8 cellular contexts compared by ENCODE assay signal in the genomic region with DNA sequence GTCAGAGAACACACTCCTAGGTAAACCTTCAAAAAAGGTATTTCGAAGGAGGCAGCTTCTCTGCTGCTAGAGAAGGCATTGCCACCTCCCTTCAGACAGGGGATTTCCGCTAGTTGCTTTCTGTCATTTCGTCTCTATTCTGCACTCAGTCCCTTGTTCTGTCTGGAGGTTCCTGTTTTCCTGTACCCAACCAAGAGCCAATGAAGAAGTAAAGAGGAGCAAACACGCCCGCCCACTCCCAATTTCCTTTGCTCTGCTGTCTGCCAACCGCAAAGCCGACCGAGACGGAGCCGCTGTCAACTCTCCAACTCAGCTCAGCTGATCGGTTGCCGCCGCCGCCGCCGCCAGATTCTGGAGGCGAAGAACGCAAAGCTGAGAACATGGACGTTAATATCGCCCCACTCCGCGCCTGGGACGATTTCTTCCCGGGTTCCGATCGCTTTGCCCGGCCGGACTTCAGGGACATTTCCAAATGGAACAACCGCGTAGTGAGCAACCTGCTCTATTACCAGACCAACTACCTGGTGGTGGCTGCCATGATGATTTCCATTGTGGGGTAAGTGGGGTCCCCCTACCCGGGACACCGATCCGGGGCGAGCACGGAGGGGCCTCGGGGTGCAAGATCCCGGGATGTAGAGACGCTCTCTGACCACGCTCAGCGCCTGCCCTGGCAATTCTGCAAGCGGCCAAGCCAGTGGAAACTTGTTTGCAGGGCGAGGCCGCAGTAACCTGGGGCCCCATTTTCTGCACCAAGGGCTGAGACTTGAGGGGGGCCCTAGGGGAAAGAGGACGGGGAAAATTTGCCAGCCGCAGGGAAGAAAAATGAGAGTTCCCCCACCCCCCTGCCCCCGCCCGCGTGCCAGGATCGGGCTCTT. TPM values are rescaled to one million over a fixed set of nuclear protein-coding genes. Genes with fewer than 3 reads are reported as not detected.
DNase-seq lines count a peak whose midpoint lies in the region; ATAC-seq lines count a peak whose summit lies in the region.

A gene with protein sequence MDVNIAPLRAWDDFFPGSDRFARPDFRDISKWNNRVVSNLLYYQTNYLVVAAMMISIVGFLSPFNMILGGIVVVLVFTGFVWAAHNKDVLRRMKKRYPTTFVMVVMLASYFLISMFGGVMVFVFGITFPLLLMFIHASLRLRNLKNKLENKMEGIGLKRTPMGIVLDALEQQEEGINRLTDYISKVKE (plus strand): TSS at position 270 of the 875 bp plus-strand sequence. CDS start 111 bp downstream, at position 381.

- DNase-seq in DMS53 (lab: John Stamatoyannopoulos, UW): peak; percentile 84
- DNase-seq in KG1 (lab: John Stamatoyannopoulos, UW): peak; percentile 89
- DNase-seq in RPMI7951 (ENCODE audit: low read depth): peak; percentile 95
- peak; percentile 89 for DNase-seq in activated T-helper 1 cell treated with anti-CD3 and anti-CD28 coated beads, Interleukin-12 subunit alpha, Interleukin-12 subunit beta, Interleukin-2, Interleukin-4 antibody, amounts not matched to agents 30 ng/mL and 10 ng/mL and 1 ng/mL, durations not matched to agents 14 hours and 24 hours and 36 hours (ENCODE audit: low spot score)
- DNase-seq in fibroblast of gingiva (ENCODE audit: low read depth): peak; percentile 95
- peak; percentile 71 to 95 (median 93) for DNase-seq in naive thymus-derived CD4-positive, alpha-beta T cell
- DNase-seq in stimulated activated naive B cell treated with anti-CD40 and anti-IgM and Interleukin-4, amounts not matched to agents 10 μg/mL and 1 μg/mL and 100 μg/mL, for 72 hours: peak; percentile 92

- no peaks in the 10 kb centered on the region for H3K9me3 Mint-ChIP-seq in activated T-helper 1 cell treated with anti-CD3 and anti-CD28 coated beads, Interleukin-12 subunit alpha, Interleukin-12 subunit beta, Interleukin-2, Interleukin-4 antibody, amounts not matched to agents 30 ng/mL and 10 ng/mL and 1 ng/mL, durations not matched to agents 14 hours and 24 hours and 36 hours
- peaks cover 0 to 2% (median 0%) of the 10 kb centered on the region in 11 donors for H3K9me3 Mint-ChIP-seq in naive thymus-derived CD4-positive, alpha-beta T cell
- H3K9me3 Mint-ChIP-seq in stimulated activated naive B cell treated with anti-CD40 and anti-IgM and Interleukin-4, amounts not matched to agents 10 μg/mL and 1 μg/mL and 100 μg/mL, for 72 hours: no peaks in the 10 kb centered on the region

- H3K9me3 ChIP-seq in naive thymus-derived CD4-positive, alpha-beta T cell (ENCODE audit: control insufficient read depth in 2 of 3, low read length in 3 of 3): no peaks in the 10 kb centered on the region

- intact Hi-C loops in activated T-helper 1 cell treated with anti-CD3 and anti-CD28 coated beads, Interleukin-12 subunit alpha, Interleukin-12 subunit beta, Interleukin-2, Interleukin-4 antibody, amounts not matched to agents 30 ng/mL and 10 ng/mL and 1 ng/mL, durations not matched to agents 14 hours and 24 hours and 36 hours (cut with micrococcal nuclease): loop anchor here (1.0 to 10.0 kb wide), 7 partner anchors 7 to 2000 kb away; a partner anchor contains a TSS
- intact Hi-C loops in naive thymus-derived CD4-positive, alpha-beta T cell (cut with micrococcal nuclease): loop anchor here (1.0 to 10.0 kb wide), 7 partner anchors 7 to 1980 kb away; a partner anchor contains a TSS

- H3K27ac ChIP-seq in naive thymus-derived CD4-positive, alpha-beta T cell (ENCODE audit: low read depth, low read length): peak within 1 kb of the TSS; percentile 76

- peaks cover 26% of the 10 kb centered on the region for H3K36me3 Mint-ChIP-seq in activated T-helper 1 cell treated with anti-CD3 and anti-CD28 coated beads, Interleukin-12 subunit alpha, Interleukin-12 subunit beta, Interleukin-2, Interleukin-4 antibody, amounts not matched to agents 30 ng/mL and 10 ng/mL and 1 ng/mL, durations not matched to agents 14 hours and 24 hours and 36 hours (ENCODE audit: low read depth)
- peaks cover 0 to 34% (median 14%) of the 10 kb centered on the region in 5 donors for H3K36me3 Mint-ChIP-seq in naive thymus-derived CD4-positive, alpha-beta T cell
- peaks cover 11 to 15% of the 10 kb centered on the region in 2 donors for H3K36me3 Mint-ChIP-seq in stimulated activated naive B cell treated with anti-CD40 and anti-IgM and Interleukin-4, amounts not matched to agents 10 μg/mL and 1 μg/mL and 100 μg/mL, for 72 hours

- POLR2A ChIA-PET in naive thymus-derived CD4-positive, alpha-beta T cell (lab: Charles Lee): interaction anchor here (0.7 to 10.9 kb wide), 13 partner anchors 8 to 1347 kb away, joined by 3 to 103 read pairs (median 4); a partner anchor contains a TSS

- H3K27me3 ChIP-seq in naive thymus-derived CD4-positive, alpha-beta T cell (ENCODE audit: control insufficient read depth in 2 of 2, insufficient read depth in 2 of 2, low read length in 2 of 2): no peaks in the 10 kb centered on the region

- ATAC-seq in GM21619 (IDR thresholded peaks at IDR 0.05; ENCODE audit: unreplicated experiment): peak; percentile 50
- peak; percentile 84 for ATAC-seq in naive thymus-derived CD4-positive, alpha-beta T cell
- peak; percentile 70 to 79 for ATAC-seq in stimulated activated naive B cell treated with anti-CD40 and anti-IgM and Interleukin-4, amounts not matched to agents 10 μg/mL and 1 μg/mL and 100 μg/mL, for 72 hours (replicated peaks)

- peaks cover 61 to 62% of the 10 kb centered on the region in 2 donors for H3K4me1 ChIP-seq in naive thymus-derived CD4-positive, alpha-beta T cell (ENCODE audit: control insufficient read depth in 2 of 2, insufficient read depth in 2 of 2, low read length in 2 of 2)

- peak within 1 kb of the TSS; percentile 94 for H3K27ac Mint-ChIP-seq in activated T-helper 1 cell treated with anti-CD3 and anti-CD28 coated beads, Interleukin-12 subunit alpha, Interleukin-12 subunit beta, Interleukin-2, Interleukin-4 antibody, amounts not matched to agents 30 ng/mL and 10 ng/mL and 1 ng/mL, durations not matched to agents 14 hours and 24 hours and 36 hours
- H3K27ac Mint-ChIP-seq in naive thymus-derived CD4-positive, alpha-beta T cell: peak within 1 kb of the TSS; percentile 92 to 99 (median 98)
- peak within 1 kb of the TSS; percentile 93 for H3K27ac Mint-ChIP-seq in stimulated activated naive B cell treated with anti-CD40 and anti-IgM and Interleukin-4, amounts not matched to agents 10 μg/mL and 1 μg/mL and 100 μg/mL, for 72 hours

- peaks cover 0 to 5% (median 0%) of the 10 kb centered on the region in 3 experiments for H3K36me3 ChIP-seq in naive thymus-derived CD4-positive, alpha-beta T cell (ENCODE audit: control insufficient read depth in 2 of 3, insufficient read depth in 3 of 3, low read length in 3 of 3)

- no peaks in the 10 kb centered on the region for H3K27me3 Mint-ChIP-seq in activated T-helper 1 cell treated with anti-CD3 and anti-CD28 coated beads, Interleukin-12 subunit alpha, Interleukin-12 subunit beta, Interleukin-2, Interleukin-4 antibody, amounts not matched to agents 30 ng/mL and 10 ng/mL and 1 ng/mL, durations not matched to agents 14 hours and 24 hours and 36 hours (ENCODE audit: insufficient read depth)
- H3K27me3 Mint-ChIP-seq in naive thymus-derived CD4-positive, alpha-beta T cell: no peaks in the 10 kb centered on the region
- no peaks in the 10 kb centered on the region for H3K27me3 Mint-ChIP-seq in stimulated activated naive B cell treated with anti-CD40 and anti-IgM and Interleukin-4, amounts not matched to agents 10 μg/mL and 1 μg/mL and 100 μg/mL, for 72 hours

- H3K4me1 Mint-ChIP-seq in activated T-helper 1 cell treated with anti-CD3 and anti-CD28 coated beads, Interleukin-12 subunit alpha, Interleukin-12 subunit beta, Interleukin-2, Interleukin-4 antibody, amounts not matched to agents 30 ng/mL and 10 ng/mL and 1 ng/mL, durations not matched to agents 14 hours and 24 hours and 36 hours (ENCODE audit: low read depth): peaks cover 64% of the 10 kb centered on the region
- H3K4me1 Mint-ChIP-seq in naive thymus-derived CD4-positive, alpha-beta T cell: peaks cover 47 to 75% (median 64%) of the 10 kb centered on the region in 7 donors
- peaks cover 27 to 59% of the 10 kb centered on the region in 2 donors for H3K4me1 Mint-ChIP-seq in stimulated activated naive B cell treated with anti-CD40 and anti-IgM and Interleukin-4, amounts not matched to agents 10 μg/mL and 1 μg/mL and 100 μg/mL, for 72 hours

- CTCF ChIA-PET in naive thymus-derived CD4-positive, alpha-beta T cell (lab: Charles Lee): interaction anchor here (0.9 to 1.3 kb wide), 3 partner anchors 27 to 36 kb away, joined by 3 to 8 read pairs (median 4); no protein-coding TSS in a partner anchor

- peak within 1 kb of the TSS; percentile 89 for H3K4me3 ChIP-seq in naive thymus-derived CD4-positive, alpha-beta T cell (ENCODE audit: low read length)

- peak within 1 kb of the TSS; percentile 98 for H3K4me3 Mint-ChIP-seq in activated T-helper 1 cell treated with anti-CD3 and anti-CD28 coated beads, Interleukin-12 subunit alpha, Interleukin-12 subunit beta, Interleukin-2, Interleukin-4 antibody, amounts not matched to agents 30 ng/mL and 10 ng/mL and 1 ng/mL, durations not matched to agents 14 hours and 24 hours and 36 hours
- H3K4me3 Mint-ChIP-seq in naive thymus-derived CD4-positive, alpha-beta T cell: peak within 1 kb of the TSS; percentile 88 to 99 (median 97)
- peak within 1 kb of the TSS; percentile 92 to 98 for H3K4me3 Mint-ChIP-seq in stimulated activated naive B cell treated with anti-CD40 and anti-IgM and Interleukin-4, amounts not matched to agents 10 μg/mL and 1 μg/mL and 100 μg/mL, for 72 hours

RNA-seq across cellular contexts. Expression of the gene that starts here (rescaled TPM):
- total RNA-seq in RPMI7951 (2014; rRNA removed; shearing (Covaris generic)): 167 and 175 TPM in 2 replicates
- 147 and 156 TPM in 2 replicates for total RNA-seq in activated T-helper 1 cell treated with anti-CD3 and anti-CD28 coated beads, Interleukin-12 subunit alpha, Interleukin-12 subunit beta, Interleukin-2, Interleukin-4 antibody, amounts not matched to agents 30 ng/mL and 10 ng/mL and 1 ng/mL, durations not matched to agents 14 hours and 24 hours and 36 hours
- 100 to 1,000 TPM in 4 of 5 experiments, 10 to 100 TPM in 1; 75.8 to 226 (median 119) TPM for total RNA-seq in naive thymus-derived CD4-positive, alpha-beta T cell
- polyA plus RNA-seq in naive thymus-derived CD4-positive, alpha-beta T cell: 100 to 1,000 TPM; 330 to 457 TPM

Comparison
In these comparisons a context has a peak if more than half of its experiments do, and no peak if none do; other contexts are left out.
1. Peak in every context shown above with its lines: DNase-seq, ATAC-seq, H3K4me3 ChIP-seq and H3K27ac ChIP-seq.